21 cellular contexts compared by ENCODE assay signal in the genomic region with DNA sequence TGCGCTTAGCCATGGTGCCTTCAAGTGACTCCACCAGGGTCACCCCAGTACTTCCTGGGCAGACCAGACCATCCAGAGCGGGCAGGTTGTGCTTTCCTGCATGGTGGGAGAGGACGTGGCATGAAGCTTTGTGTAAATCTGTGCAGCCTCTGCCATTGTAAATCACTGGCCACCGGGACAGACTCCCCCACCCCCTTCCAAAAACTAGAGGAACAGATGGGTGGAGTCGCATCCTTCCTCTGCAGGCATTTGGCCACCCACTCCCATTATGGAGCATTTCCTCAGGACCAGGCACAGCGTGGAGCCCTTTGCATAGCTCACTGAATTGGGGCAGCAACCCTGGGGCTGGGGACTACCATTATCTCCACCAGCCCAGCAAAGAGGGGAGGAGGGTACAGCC. TPM values are rescaled to one million over a fixed set of nuclear protein-coding genes. Genes with fewer than 3 reads are reported as not detected.
A peak's percentile ranks its signal among the peaks of the same experiment; 100 is the strongest.
DNase-seq lines count a peak whose midpoint lies in the region; ATAC-seq, FAIRE-seq and TF ChIP-seq lines count a peak whose summit lies in the region.
"Had no signal": no experiment of that assay in that cellular context is flagged by ENCODE, and none has a peak within 500 bp of the region (broad histone marks: within the 10 kb centered on the region; RNA-seq: fewer than 3 reads in every experiment).

No MANE protein-coding gene starts in this region.

- H3K4me3 ChIP-seq in esophagus (ENCODE audit: low read depth in 1 of 2, low read length in 2 of 2), result no peak overlapping the region
- no peak overlapping the region for H3K4me3 ChIP-seq in lower lobe of right lung
- no peak overlapping the region for H3K4me3 ChIP-seq in upper lobe of right lung
- no peak overlapping the region for H3K4me3 ChIP-seq in kidney (ENCODE audit: low read length in 2 of 2)
- H3K4me3 ChIP-seq: GM23248 had no signal

- peak in 1 of 2 donors; percentile 22 for ATAC-seq in left cardiac atrium
- no peak for ATAC-seq in lower lobe of right lung
- peak; percentile 1 for ATAC-seq in upper lobe of right lung
- no peak for ATAC-seq in HG03095 (IDR thresholded peaks at IDR 0.05; ENCODE audit: unreplicated experiment)
- ATAC-seq: PC-3 had no signal

- H3K36me3 ChIP-seq in esophagus (ENCODE audit: control insufficient read depth in 2 of 2, insufficient read depth in 2 of 2, low read length in 1 of 2), result peaks cover 0 to 9% of the 10 kb centered on the region in 2 donors
- H3K36me3 ChIP-seq in lower lobe of right lung, result peaks cover 22% of the 10 kb centered on the region
- H3K36me3 ChIP-seq in upper lobe of right lung, result peaks cover 16% of the 10 kb centered on the region
- H3K36me3 ChIP-seq in kidney (ENCODE audit: control insufficient read depth in 1 of 2, insufficient read depth in 2 of 2, low read length in 2 of 2), result peaks cover 0 to 3% of the 10 kb centered on the region in 2 donors

- FAIRE-seq in kidney (lab: Jason Lieb, UNC), result no peak
- FAIRE-seq: D721Med had no signal

- no peaks in the 10 kb centered on the region for H3K9me3 ChIP-seq in esophagus (ENCODE audit: control insufficient read depth in 2 of 2, insufficient read depth in 1 of 2, low read depth in 1 of 2, low read length in 1 of 2)
- no peaks in the 10 kb centered on the region for H3K9me3 ChIP-seq in lower lobe of right lung
- H3K9me3 ChIP-seq in upper lobe of right lung, result no peaks in the 10 kb centered on the region
- H3K9me3 ChIP-seq in kidney (ENCODE audit: control insufficient read depth in 1 of 2, low read length in 2 of 2), result no peaks in the 10 kb centered on the region

- H3K27ac ChIP-seq in esophagus (ENCODE audit: low read depth in 2 of 2, low read length in 1 of 2) (peak overlapping the region; percentile 92 to 94), lower lobe of right lung (peak overlapping the region; percentile 54), upper lobe of right lung (peak overlapping the region; percentile 88), kidney (ENCODE audit: low read depth in 2 of 2, low read length in 2 of 2) (no peak overlapping the region)
- H3K27ac ChIP-seq: GM23248 had no signal

- H3K9ac ChIP-seq in kidney (ENCODE audit: low read length in 2 of 2), result no peak overlapping the region
- H3K9ac ChIP-seq: GM23248 had no signal

- H3K4me1 ChIP-seq in esophagus (ENCODE audit: control insufficient read depth in 2 of 2, insufficient read depth in 2 of 2, low read length in 1 of 2) (peaks cover 2 to 15% of the 10 kb centered on the region in 2 donors), lower lobe of right lung (peaks cover 76% of the 10 kb centered on the region), upper lobe of right lung (peaks cover 44% of the 10 kb centered on the region), kidney (ENCODE audit: control insufficient read depth in 1 of 2, insufficient read depth in 1 of 2, low read depth in 1 of 2, low read length in 2 of 2) (peaks cover 0 to 17% of the 10 kb centered on the region in 2 donors)

- DNase-seq in left cardiac atrium (peak; percentile 30), cardiac septum (ENCODE audit: low spot score) (no peak), lower lobe of right lung (no peak), upper lobe of right lung (no peak), T-helper 2 cell (no peak), kidney (no peak)
- DNase-seq: CD4-positive, alpha-beta T cell; GM23248; H7; KG1; MM.1S; NCI-H2029; NCI-H446 treated with DMSO at 0.1 percent for 48 hours; NCI-H526; NCI-H82; NK-92 treated with Interleukin-12 subunit alpha and Interleukin-12 subunit beta, amount 100 ng/mL, for 24 hours; PC-3 had no signal

- 72 to 76% methylated on average over 6 of the region's 6 CpGs for WGBS in esophagus, 2 donors

- no peak for TF ChIP-seq CTCF in lower lobe of right lung (IDR thresholded peaks at IDR 0.05)
- no peak for TF ChIP-seq CTCF in upper lobe of right lung (IDR thresholded peaks at IDR 0.05)
- no peak for TF ChIP-seq CTCF in kidney (IDR thresholded peaks at IDR 0.05; ENCODE audit: borderline replicate concordance, extremely low read depth, insufficient read depth)

- H3K27me3 ChIP-seq in esophagus (ENCODE audit: control insufficient read depth in 1 of 2, insufficient read depth in 2 of 2, low read length in 2 of 2), result no peaks in the 10 kb centered on the region
- no peaks in the 10 kb centered on the region for H3K27me3 ChIP-seq in lower lobe of right lung (ENCODE audit: low read depth)
- H3K27me3 ChIP-seq in upper lobe of right lung, result no peaks in the 10 kb centered on the region

- intact Hi-C loops in left cardiac atrium (cut with DNase I), result no loop called here
- intact Hi-C loops in cardiac septum (cut with DNase I), result no loop called here
- intact Hi-C loops in lower lobe of right lung (cut with DNase I), result no loop called here
- intact Hi-C loops in upper lobe of right lung (cut with DNase I), result no loop called here
- intact Hi-C loops in kidney (cut with DNase I), result no loop called here

RNA-seq across cellular contexts. Expression of a gene that starts 8.2 kb away (rescaled TPM):
- 10 to 100 TPM; 24.0 to 31.4 TPM for total RNA-seq in left cardiac atrium
- 36.9 TPM for total RNA-seq in cardiac septum
- 10 to 100 TPM; 37.0 to 61.8 TPM for polyA plus RNA-seq in esophagus
- total RNA-seq in lower lobe of right lung, result 13.4 TPM
- 15.0 TPM for total RNA-seq in upper lobe of right lung
- total RNA-seq in kidney, result 30.9 TPM
- polyA plus RNA-seq in kidney (ENCODE audit: insufficient read depth, low read depth, low replicate concordance), result 72.2 TPM

RNA-seq across cellular contexts. Expression of a gene that starts 8.6 kb away (rescaled TPM):
- 10 to 100 TPM in 1 of 2 donors, 1 to 10 TPM in 1; 8.1 to 13.4 TPM for total RNA-seq in left cardiac atrium
- 9.0 TPM for total RNA-seq in cardiac septum
- polyA plus RNA-seq in esophagus, result 10 to 100 TPM; 26.3 to 31.9 TPM
- total RNA-seq in lower lobe of right lung, result 13.2 TPM
- total RNA-seq in upper lobe of right lung, result 12.4 TPM
- total RNA-seq in kidney, result 16.8 TPM
- 15.5 TPM for polyA plus RNA-seq in kidney (ENCODE audit: insufficient read depth, low read depth, low replicate concordance)

RNA-seq across cellular contexts. Expression of a gene that starts 21.4 kb away (rescaled TPM):
- 1 to 10 TPM; 1.4 to 3.2 TPM for total RNA-seq in left cardiac atrium
- total RNA-seq in cardiac septum, result 3.9 TPM
- polyA plus RNA-seq in esophagus, result 10 to 100 TPM; 42.9 to 68.8 TPM
- 22.5 TPM for total RNA-seq in lower lobe of right lung
- total RNA-seq in upper lobe of right lung, result 31.3 TPM
- total RNA-seq in kidney, result 4.4 TPM
- 6.5 TPM for polyA plus RNA-seq in kidney (ENCODE audit: insufficient read depth, low read depth, low replicate concordance)
- total RNA-seq: SK-MEL-5 had no signal

RNA-seq across cellular contexts. Expression of a gene that starts 29.4 kb away (rescaled TPM):
- total RNA-seq in left cardiac atrium (1 to 10 TPM; 6.3 to 6.8 TPM), cardiac septum (2.9 TPM), lower lobe of right lung (29.8 TPM), upper lobe of right lung (19.5 TPM), kidney (9.5 TPM)
- polyA plus RNA-seq in esophagus (10 to 100 TPM; 13.8 to 17.3 TPM), kidney (ENCODE audit: insufficient read depth, low read depth, low replicate concordance) (24.3 TPM)

RNA-seq across cellular contexts. Expression of a gene that starts 33.9 kb away (rescaled TPM):
- total RNA-seq in left cardiac atrium (10 to 100 TPM; 59.0 to 67.6 TPM), cardiac septum (84.4 TPM), lower lobe of right lung (57.7 TPM), upper lobe of right lung (54.9 TPM), kidney (43.9 TPM)
- polyA plus RNA-seq in esophagus (10 to 100 TPM; 22.6 to 38.9 TPM), kidney (ENCODE audit: insufficient read depth, low read depth, low replicate concordance) (73.9 TPM)

Comparison
In these comparisons a context has a peak if more than half of its experiments do, and no peak if none do; other contexts are left out.
1. H3K27ac ChIP-seq: peak in esophagus (2 of 2), lower lobe of right lung (single experiment) and upper lobe of right lung (single experiment); none in kidney (0 of 2).